27 cellular contexts compared by ENCODE assay signal in the genomic region with DNA sequence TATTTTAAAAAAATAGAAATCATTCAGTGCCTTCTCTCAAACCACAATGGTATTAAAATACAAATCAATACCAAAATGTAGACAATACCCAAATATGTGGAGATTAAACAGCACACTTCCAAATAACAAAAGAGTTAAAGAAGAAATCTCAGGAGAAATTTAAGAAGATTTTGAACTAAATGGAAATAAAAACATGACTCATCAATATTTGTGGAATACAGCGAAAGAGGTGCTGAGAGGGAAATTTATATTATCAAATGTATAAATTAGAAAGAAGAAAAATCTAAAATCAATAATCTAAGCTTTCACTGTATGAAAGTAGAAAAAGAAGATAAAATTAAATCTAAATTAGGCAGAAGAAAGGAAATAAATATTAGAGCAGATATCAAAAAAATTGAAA.
"Had no signal": no experiment of that assay in that cellular context is flagged by ENCODE, and none has a peak within 500 bp of the region (broad histone marks: within the 10 kb centered on the region; RNA-seq: fewer than 3 reads in every experiment).

No MANE protein-coding gene starts in this region.

- H3K36me3 ChIP-seq: left ventricle myocardium inferior, neural progenitor cell, neutrophil, right atrium auricular region, stomach, thyroid gland, transverse colon, upper lobe of left lung, vagina had no signal

- H3K27ac ChIP-seq: left ventricle myocardium inferior, neural progenitor cell, neutrophil, right atrium auricular region, skin epidermis, stomach, testis, thyroid gland, transverse colon, upper lobe of left lung, vagina had no signal

- FAIRE-seq: keratinocyte had no signal

- H3K9me3 ChIP-seq: neutrophil, stomach, testis, thyroid gland, transverse colon, upper lobe of left lung, vagina had no signal

- H3K4me3 ChIP-seq: left ventricle myocardium inferior, lung, neural progenitor cell, right atrium auricular region, skin epidermis, stomach, testis, thyroid gland, transverse colon, upper lobe of left lung, vagina had no signal

- H3K4me1 ChIP-seq: neural progenitor cell, right atrium auricular region, stomach, testis, thyroid gland, transverse colon, upper lobe of left lung, vagina had no signal

- H2AFZ ChIP-seq: neural progenitor cell had no signal

- DNase-seq: hippocampal formation; left colon; left ventricle myocardium inferior; mesendoderm; naive B cell; natural killer cell; nephron progenitor cell; occipital lobe; stimulated activated CD4-positive, alpha-beta T cell treated with anti-CD3 and anti-CD28 coated beads, Interleukin-12 subunit alpha, Interleukin-12 subunit beta, amount 100 ng/mL, for 4 hours; stimulated activated CD4-positive, alpha-beta T cell treated with anti-CD3 and anti-CD28 coated beads, Interleukin-15, amount 100 ng/mL, for 24 hours; stimulated activated CD4-positive, alpha-beta T cell treated with anti-CD3 and anti-CD28 coated beads, Interleukin-2, amount 100 ng/mL, for 24 hours; stimulated activated CD4-positive, alpha-beta T cell treated with anti-CD3 and anti-CD28 coated beads, Interleukin-4, amount 100 ng/mL, for 1 hour; stimulated activated naive B cell treated with anti-CD40 and anti-IgM and Interleukin-4, amounts not matched to agents 10 μg/mL and 1 μg/mL and 100 μg/mL, for 72 hours; stimulated activated naive CD8-positive, alpha-beta T cell treated with anti-CD3 and anti-CD28 coated beads, Interleukin-15, Interleukin-2, amounts not matched to agents 100 U/mL and 50 U/mL, for 24 hours; stomach; testis; thyroid gland; transverse colon; upper lobe of left lung had no signal

- H3K9ac ChIP-seq: neural progenitor cell had no signal

- H3K4me2 ChIP-seq: neural progenitor cell had no signal

- ATAC-seq: left colon; natural killer cell; sciatic nerve; stimulated activated naive B cell treated with anti-CD40 and anti-IgM and Interleukin-4, amounts not matched to agents 10 μg/mL and 1 μg/mL and 100 μg/mL, for 72 hours; stimulated activated naive CD8-positive, alpha-beta T cell treated with anti-CD3 and anti-CD28 coated beads, Interleukin-15, Interleukin-2, amounts not matched to agents 100 U/mL and 50 U/mL, for 24 hours had no signal

- H3K27me3 ChIP-seq: neural progenitor cell, right atrium auricular region, testis, thyroid gland, upper lobe of left lung, vagina had no signal
